33 cellular contexts compared by ENCODE assay signal in genomic region chr5:143539742-143540141, GRCh38.
"Had no signal": no experiment of that assay in that cellular context is flagged by ENCODE, and none has a peak within 500 bp of the region (broad histone marks: within the 10 kb centered on the region; RNA-seq: fewer than 3 reads in every experiment).

No MANE protein-coding gene starts in this region.

- ATAC-seq: activated naive CD4-positive, alpha-beta T cell treated with anti-CD3 and anti-CD28 coated beads, Interleukin-2, amount 50 U/mL, for 72 hours; activated naive CD8-positive, alpha-beta T cell treated with anti-CD3 and anti-CD28 coated beads, Interleukin-2, amount 50 U/mL, for 24 hours; activated T-cell treated with anti-CD3 and anti-CD28 coated beads, Interleukin-2, amount 50 U/mL, for 4 hours; activated T-cell treated with anti-CD3 and anti-CD28 coated beads, Interleukin-2, amount 50 U/mL, for 72 hours; activated T-helper 17 cell treated with anti-CD3 and anti-CD28 coated beads, Interleukin-2, amount 50 U/mL, for 72 hours; body of pancreas had no signal

- H3K4me3 ChIP-seq: adrenal gland, ascending aorta, body of pancreas, breast epithelium, cardiac muscle cell had no signal

- FAIRE-seq: astrocyte, bronchial epithelial cell had no signal

- H3K27me3 ChIP-seq: adrenal gland, ascending aorta, body of pancreas, brain microvascular endothelial cell, breast epithelium, cardiac muscle cell had no signal

- DNase-seq: activated effector memory CD4-positive, alpha-beta T cell treated with anti-CD3 and anti-CD28 coated beads, Interleukin-2, amount 50 U/mL, for 16 hours; activated effector memory CD4-positive, alpha-beta T cell treated with Interleukin-2 at 50 U/mL for 16 hours; activated gamma-delta T cell; activated gamma-delta T cell treated with Interleukin-2 at 50 U/mL for 16 hours; activated naive CD4-positive, alpha-beta T cell; activated naive CD4-positive, alpha-beta T cell treated with anti-CD3 and anti-CD28 coated beads for 36 hours; activated naive CD4-positive, alpha-beta T cell treated with anti-CD3 and anti-CD28 coated beads, Interleukin-2, amount 10 ng/mL, durations not matched to agents 7 days and 5 days; activated naive CD4-positive, alpha-beta T cell treated with anti-CD3 and anti-CD28 coated beads, Interleukin-2, amount 50 U/mL, for 16 hours; activated naive CD4-positive, alpha-beta T cell treated with Interleukin-2 at 50 U/mL for 16 hours; activated naive CD8-positive, alpha-beta T cell treated with anti-CD3 and anti-CD28 coated beads for 36 hours; activated naive CD8-positive, alpha-beta T cell treated with anti-CD3 and anti-CD28 coated beads, Interleukin-2, amount 10 ng/mL, durations not matched to agents 7 days and 5 days; activated naive CD8-positive, alpha-beta T cell treated with anti-CD3 and anti-CD28 coated beads, Interleukin-2, amount 50 U/mL, for 24 hours; activated T-cell treated with anti-CD3 and anti-CD28 coated beads, Interleukin-2, amount 50 U/mL, for 24 hours; activated T-cell treated with anti-CD3 and anti-CD28 coated beads, Interleukin-2, amount 50 U/mL, for 4 hours; activated T-cell treated with anti-CD3 and anti-CD28 coated beads, Interleukin-2, amount 50 U/mL, for 48 hours; activated T-cell treated with anti-CD3 and anti-CD28 coated beads, Interleukin-2, amount 50 U/mL, for 72 hours; adrenal gland; amniotic stem cell; amygdala; anterior cingulate cortex; aorta; body of pancreas; brain microvascular endothelial cell; caudate nucleus; central memory CD4-positive, alpha-beta T cell; cerebellar nuclear complex had no signal

- H3K36me3 ChIP-seq: adrenal gland, ascending aorta, brain microvascular endothelial cell, breast epithelium, cardiac muscle cell had no signal

- H3K4me1 ChIP-seq: adrenal gland, ascending aorta, body of pancreas, breast epithelium had no signal

- H3K9me3 ChIP-seq: adrenal gland had no signal

- H3K27ac ChIP-seq: adrenal gland, ascending aorta, body of pancreas, brain microvascular endothelial cell, breast epithelium, cardiac muscle cell had no signal
